18 cellular contexts compared by ENCODE assay signal in genomic region chr15:91150492-91151160, GRCh38. TPM values are rescaled to one million over a fixed set of nuclear protein-coding genes. Genes with fewer than 3 reads are reported as not detected.
"Had no signal": no experiment of that assay in that cellular context is flagged by ENCODE, and none has a peak within 500 bp of the region (broad histone marks: within the 10 kb centered on the region; RNA-seq: fewer than 3 reads in every experiment).

No MANE protein-coding gene starts in this region.

- H3K9me3 ChIP-seq: adrenal gland, psoas muscle, tibial artery, uterus had no signal

- H3K36me3 Mint-ChIP-seq: stimulated activated naive B cell treated with anti-CD40 and anti-IgM and Interleukin-4, amounts not matched to agents 10 μg/mL and 1 μg/mL and 100 μg/mL, for 72 hours; WTC11 had no signal

- H3K9me3 Mint-ChIP-seq: activated CD4-positive, alpha-beta memory T cell treated with anti-CD3 and anti-CD28 coated beads, Interleukin-2, amount 10 ng/mL, durations not matched to agents 7 days and 5 days; activated T-cell treated with anti-CD3 and anti-CD28 coated beads, Interleukin-2, amount 50 U/mL, for 24 hours; neural crest cell; stimulated activated naive B cell treated with anti-CD40 and anti-IgM and Interleukin-4, amounts not matched to agents 10 μg/mL and 1 μg/mL and 100 μg/mL, for 72 hours; WTC11 had no signal

- ATAC-seq: esophagus mucosa; left lobe of liver; psoas muscle; stimulated activated naive B cell treated with anti-CD40 and anti-IgM and Interleukin-4, amounts not matched to agents 10 μg/mL and 1 μg/mL and 100 μg/mL, for 72 hours; WTC11 had no signal

- H3K27ac Mint-ChIP-seq: activated CD4-positive, alpha-beta memory T cell treated with anti-CD3 and anti-CD28 coated beads, Interleukin-2, amount 10 ng/mL, durations not matched to agents 7 days and 5 days; activated T-cell treated with anti-CD3 and anti-CD28 coated beads, Interleukin-2, amount 50 U/mL, for 24 hours; stimulated activated naive B cell treated with anti-CD40 and anti-IgM and Interleukin-4, amounts not matched to agents 10 μg/mL and 1 μg/mL and 100 μg/mL, for 72 hours; WTC11 had no signal

- H3K36me3 ChIP-seq: adrenal gland, tibial artery, uterus had no signal

- H3K4me3 ChIP-seq: adrenal gland, coronary artery, hepatocyte, psoas muscle, tibial artery, uterus had no signal

- H3K27me3 ChIP-seq: uterus had no signal

- H3K27ac ChIP-seq: adrenal gland, coronary artery, hepatocyte, psoas muscle, tibial artery, uterus had no signal

- H3K4me3 Mint-ChIP-seq: activated CD4-positive, alpha-beta memory T cell treated with anti-CD3 and anti-CD28 coated beads, Interleukin-2, amount 10 ng/mL, durations not matched to agents 7 days and 5 days; activated T-cell treated with anti-CD3 and anti-CD28 coated beads, Interleukin-2, amount 50 U/mL, for 24 hours; neural crest cell; stimulated activated naive B cell treated with anti-CD40 and anti-IgM and Interleukin-4, amounts not matched to agents 10 μg/mL and 1 μg/mL and 100 μg/mL, for 72 hours; WTC11 had no signal

- H3K4me1 ChIP-seq: adrenal gland, psoas muscle, tibial artery, uterus had no signal

- DNase-seq: activated CD4-positive, alpha-beta memory T cell treated with anti-CD3 and anti-CD28 coated beads, Interleukin-2, amount 10 ng/mL, durations not matched to agents 7 days and 5 days; activated CD4-positive, alpha-beta T cell treated with anti-CD3 and anti-CD28 coated beads for 4 hours; activated effector memory CD4-positive, alpha-beta T cell treated with Interleukin-2 at 50 U/mL for 16 hours; activated naive CD4-positive, alpha-beta T cell treated with anti-CD3 and anti-CD28 coated beads, Interleukin-2, amount 50 U/mL, for 16 hours; activated T-cell treated with anti-CD3 and anti-CD28 coated beads, Interleukin-2, amount 50 U/mL, for 24 hours; adrenal gland; psoas muscle; stimulated activated CD4-positive, alpha-beta T cell treated with anti-CD3 and anti-CD28 coated beads, Interleukin-4, amount 100 ng/mL, for 1 hour; stimulated activated naive B cell treated with anti-CD40 and anti-IgM and Interleukin-4, amounts not matched to agents 10 μg/mL and 1 μg/mL and 100 μg/mL, for 72 hours; tibial artery; uterus had no signal

- H3K4me1 Mint-ChIP-seq: activated CD4-positive, alpha-beta memory T cell treated with anti-CD3 and anti-CD28 coated beads, Interleukin-2, amount 10 ng/mL, durations not matched to agents 7 days and 5 days; neural crest cell; stimulated activated naive B cell treated with anti-CD40 and anti-IgM and Interleukin-4, amounts not matched to agents 10 μg/mL and 1 μg/mL and 100 μg/mL, for 72 hours; WTC11 had no signal

RNA-seq across cellular contexts. Expression of gene SV2B, which starts 50.6 kb away (rescaled TPM):
- total RNA-seq: neural crest cell, osteoblast had no signal
